Comparison of ENCODE assay signal across 8 cellular contexts in the genomic region with DNA sequence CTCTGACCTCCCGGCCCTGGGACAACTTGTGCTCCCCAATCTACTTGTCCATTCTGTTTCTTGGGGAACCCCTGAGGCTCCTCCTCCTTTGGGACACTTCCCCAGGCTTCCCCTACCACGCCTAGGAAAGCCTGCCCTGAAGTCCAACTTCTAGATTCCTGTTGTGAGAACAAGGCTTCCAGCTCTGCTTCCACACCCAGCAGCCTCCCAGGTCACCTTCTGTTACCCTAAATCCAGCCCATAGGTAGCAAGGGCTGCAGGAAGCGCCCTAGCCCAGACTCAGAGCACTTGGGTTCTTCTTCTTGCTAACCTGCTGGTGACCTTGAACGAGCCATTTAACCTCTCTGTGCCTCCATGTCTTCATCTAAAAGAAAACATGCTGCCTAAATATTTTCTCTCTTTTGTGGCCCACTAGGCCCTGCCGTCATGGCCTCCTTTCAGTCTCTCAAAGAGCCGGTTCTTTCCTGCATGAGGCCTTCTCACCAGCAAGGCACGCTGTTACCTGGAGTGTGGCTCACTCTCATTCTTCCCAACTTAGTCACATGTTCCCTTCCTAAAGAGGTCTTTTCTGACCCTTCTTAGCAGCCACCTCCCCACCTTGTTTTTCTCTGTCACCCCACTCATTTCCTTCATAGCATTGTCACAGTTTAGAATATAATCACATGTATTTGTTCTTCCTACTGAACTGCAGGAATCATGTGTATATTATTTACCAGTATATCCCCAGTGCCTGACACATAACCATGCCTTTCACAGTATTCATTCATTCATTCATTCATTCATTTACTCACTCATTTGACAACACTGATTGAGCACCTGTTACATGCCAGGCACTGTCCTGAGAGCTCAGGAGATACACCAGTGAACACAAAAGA. TPM values are rescaled to one million over a fixed set of nuclear protein-coding genes. Genes with fewer than 3 reads are reported as not detected.
DNase-seq lines count a peak whose midpoint lies in the region; ATAC-seq, FAIRE-seq and TF ChIP-seq lines count a peak whose summit lies in the region.

No MANE protein-coding gene starts in this region.

- peak overlapping the region; percentile 84; the same call in 1 of the 2 replicates for H3K4me2 ChIP-seq in HepG2 (ENCODE audit: low read depth, low read length)

- no peak for TF ChIP-seq RAD21 in HepG2 (CRISPR knock-in tag; IDR thresholded peaks at IDR 0.05)

- 41% methylated on average over 7 of the region's 7 CpGs for WGBS in HepG2 (ENCODE audit: low lambda C conversion rate)
- WGBS in tibial nerve, 2 donors, result 29 to 31% methylated on average over 7 of the region's 7 CpGs

- no peaks in the 10 kb centered on the region for H3K36me3 Mint-ChIP-seq in activated naive CD4-positive, alpha-beta T cell treated with anti-CD3 and anti-CD28 coated beads for 36 hours (ENCODE audit: low read depth)

- FAIRE-seq in HepG2 (lab: Jason Lieb, UNC), result no peak

- no peaks in the 10 kb centered on the region for H3K9me3 Mint-ChIP-seq in activated naive CD4-positive, alpha-beta T cell treated with anti-CD3 and anti-CD28 coated beads for 36 hours

- H4K20me1 ChIP-seq in HepG2 (ENCODE audit: insufficient read depth, low read length), result 0 out of 2 replicates have a peak, but pooled peaks cover 2% of the 10 kb centered on the region

- H3K9me3 ChIP-seq in HepG2 (ENCODE audit: low read length) (no peaks in the 10 kb centered on the region), tibial nerve (no peaks in the 10 kb centered on the region)

- peak overlapping the region in 2 of 3 experiments; percentile 68 to 81; a peak in 2 of 6 replicates for H3K4me3 ChIP-seq in HepG2 (replicated peaks in 1 of 3; ENCODE audit: insufficient read depth in 1 of 3, low read depth in 2 of 3, low read length in 3 of 3)
- peak overlapping the region; percentile 58 to 96 (median 86) for H3K4me3 ChIP-seq in tibial nerve

- TF ChIP-seq POLR2A in HepG2 (IDR thresholded peaks at IDR 0.05; ENCODE audit: insufficient read depth in 1 of 2, low read depth in 2 of 2, low read length in 2 of 2) (no peak), tibial nerve (IDR thresholded peaks at IDR 0.05) (no peak)

- H3K4me1 Mint-ChIP-seq in activated naive CD4-positive, alpha-beta T cell treated with anti-CD3 and anti-CD28 coated beads for 36 hours (ENCODE audit: low read depth), result peaks cover 63% of the 10 kb centered on the region

- no peaks in the 10 kb centered on the region for H3K36me3 ChIP-seq in HepG2 (replicated peaks in 1 of 2; ENCODE audit: control insufficient read depth in 1 of 2, insufficient read depth in 2 of 2, low read length in 2 of 2)
- peaks cover 0 to 18% (median 0%) of the 10 kb centered on the region in 3 donors for H3K36me3 ChIP-seq in tibial nerve

- H3K9ac ChIP-seq in HepG2 (ENCODE audit: insufficient read depth, low read depth, low read length), result no peak overlapping the region; the same call in 1 of the 2 replicates

- in situ Hi-C loops in HepG2 (cut with HindIII; ENCODE audit: extremely low pct_ligation_motif_present, low pct_unique_long_range_greater_than_20kb), result no loop called here

- H3K27me3 ChIP-seq in HepG2 (ENCODE audit: control insufficient read depth in 1 of 2, insufficient read depth in 2 of 2, low read length in 2 of 2), result peaks cover 5 to 60% of the 10 kb centered on the region in 2 experiments; a peak in 4 of 5 replicates
- H3K27me3 ChIP-seq in tibial nerve, result no peaks in the 10 kb centered on the region

- peaks cover 55% of the 10 kb centered on the region for H3K4me1 ChIP-seq in HepG2 (ENCODE audit: insufficient read depth, low read length)
- peaks cover 0 to 65% (median 34%) of the 10 kb centered on the region in 4 donors for H3K4me1 ChIP-seq in tibial nerve

- BruUV-seq in HepG2 (replicated peaks; lab: Mats Ljungman, UMichigan), result no TSS peak

- intact Hi-C loops in activated naive CD4-positive, alpha-beta T cell treated with anti-CD3 and anti-CD28 coated beads for 36 hours (cut with micrococcal nuclease), result loop anchor here (1.0 to 5.0 kb wide), 4 partner anchors 13 to 469 kb away; partner anchors contain the start of genes DEGS1 and TP53BP2
- intact Hi-C loops in HepG2 (cut with micrococcal nuclease; ENCODE audit: unreplicated experiment), result loop anchor here (5.0 kb wide), 1 partner anchor 34 kb away; no protein-coding TSS in a partner anchor

- no peaks in the 10 kb centered on the region for H3K27me3 Mint-ChIP-seq in activated naive CD4-positive, alpha-beta T cell treated with anti-CD3 and anti-CD28 coated beads for 36 hours (ENCODE audit: low read depth)

- no peak for TF ChIP-seq EP300 in HepG2 (IDR thresholded peaks at IDR 0.05; ENCODE audit: low read depth in 2 of 2, low read length in 2 of 2)
- no peak for TF ChIP-seq EP300 in HepG2 (CRISPR knock-in tag; IDR thresholded peaks at IDR 0.05; ENCODE audit: borderline replicate concordance)
- TF ChIP-seq EP300 in tibial nerve (IDR thresholded peaks at IDR 0.05), result no peak

- ATAC-seq in HepG2 (no peak), GM21390 (IDR thresholded peaks at IDR 0.05; ENCODE audit: unreplicated experiment) (no peak)

- peak overlapping the region; percentile 29 for H3K27ac Mint-ChIP-seq in activated naive CD4-positive, alpha-beta T cell treated with anti-CD3 and anti-CD28 coated beads for 36 hours

- POLR2A ChIA-PET in HepG2 (lab: Yijun Ruan, JAX), result no interaction called here

- no peak for TF ChIP-seq CTCF in HepG2 (CRISPR knock-in tag; IDR thresholded peaks at IDR 0.05)
- no peak for TF ChIP-seq CTCF in tibial nerve (IDR thresholded peaks at IDR 0.05)

- no peak overlapping the region for H2AFZ ChIP-seq in HepG2 (ENCODE audit: low read length)

- H3K4me3 Mint-ChIP-seq in activated naive CD4-positive, alpha-beta T cell treated with anti-CD3 and anti-CD28 coated beads for 36 hours, result peak overlapping the region; percentile 75

- H3K27ac ChIP-seq in HepG2 (ENCODE audit: extremely low read length, insufficient read depth, low read length) (no peak overlapping the region), tibial nerve (peak overlapping the region in 3 of 4 donors; percentile 95 to 99 (median 97))

- CTCF ChIA-PET in activated naive CD4-positive, alpha-beta T cell treated with anti-CD3 and anti-CD28 coated beads for 36 hours (lab: Charles Lee), result interaction anchor here (0.6 to 3.9 kb wide), 3 partner anchors 9 to 36 kb away, joined by 3 to 37 read pairs (median 4); no protein-coding TSS in a partner anchor
- CTCF ChIA-PET in HepG2 (lab: Yijun Ruan, JAX; ENCODE audit: low intra/inter-chr PET ratio, low total read pairs), result no interaction called here

- H3K79me2 ChIP-seq in HepG2 (ENCODE audit: insufficient read depth, low read length), result no peaks in the 10 kb centered on the region

- DNase-seq in activated naive CD4-positive, alpha-beta T cell treated with anti-CD3 and anti-CD28 coated beads for 36 hours, result peak; percentile 16
- no peak for DNase-seq in activated naive CD4-positive, alpha-beta T cell treated with Interleukin-2 at 50 U/mL for 16 hours
- DNase-seq in amniotic epithelial cell (ENCODE audit: low read depth) (peak; percentile 51), HepG2 (ENCODE audit: low spot score) (no peak), tibial nerve (ENCODE audit: low spot score in 2 of 2) (no peak), DMS153 (lab: John Stamatoyannopoulos, UW) (no peak), cerebellar nuclear complex (lab: John Stamatoyannopoulos, UW) (no peak)

RNA-seq across cellular contexts. Expression of gene CAPN2, which starts 1.4 kb away (rescaled TPM):
- total RNA-seq in activated naive CD4-positive, alpha-beta T cell treated with anti-CD3 and anti-CD28 coated beads for 36 hours, result 10 to 100 TPM; 17.0 to 19.5 TPM
- 6.2 and 7.8 TPM in 2 replicates for total RNA-seq in HepG2 (2016; rRNA removed; fragmentation: Illumina TruSeq; extraction: Trizol)
- 2.0 and 2.6 TPM in 2 replicates for total RNA-seq in HepG2 (2016; cell fraction: cytosol; rRNA removed; fragmentation: Illumina TruSeq; extraction: Trizol; ENCODE audit: low read depth)
- 6.2 and 7.8 TPM in 2 replicates for total RNA-seq in HepG2 (2016; cell fraction: insoluble cytoplasmic fraction; rRNA removed; fragmentation: Illumina TruSeq; extraction: Trizol)
- 5.4 and 5.5 TPM in 2 replicates for total RNA-seq in HepG2 (2016; cell fraction: membrane; rRNA removed; fragmentation: Illumina TruSeq; extraction: Trizol)
- total RNA-seq in HepG2 (2016; cell fraction: nucleus; rRNA removed; fragmentation: Illumina TruSeq; extraction: Trizol), result 4.8 and 5.3 TPM in 2 replicates
- polyA plus RNA-seq in HepG2 (2011; rRNA removed), result 7.4 and 10.8 TPM in 2 replicates
- polyA plus RNA-seq in HepG2 (2011; cell fraction: cytosol; rRNA removed), result 3.5 and 4.8 TPM in 2 replicates
- polyA plus RNA-seq in HepG2 (2011; cell fraction: nucleus; rRNA removed), result 27.6 and 31.4 TPM in 2 replicates
- 7.0 and 8.4 TPM in 2 replicates for polyA plus RNA-seq in HepG2 (2012)
- polyA plus RNA-seq in HepG2 (2016; cell fraction: cytosol; fragmentation: Illumina TruSeq; extraction: Trizol; ENCODE audit: low read depth), result 2.3 and 2.7 TPM in 2 replicates
- 8.9 and 9.2 TPM in 2 replicates for polyA plus RNA-seq in HepG2 (2016; cell fraction: insoluble cytoplasmic fraction; fragmentation: Illumina TruSeq; extraction: Trizol; ENCODE audit: low read depth)
- 4.9 and 5.3 TPM in 2 replicates for polyA plus RNA-seq in HepG2 (2016; cell fraction: membrane; fragmentation: Illumina TruSeq; extraction: Trizol; ENCODE audit: low read depth)
- 9.2 and 12.8 TPM in 2 replicates for polyA plus RNA-seq in HepG2 (2016; cell fraction: nucleus; fragmentation: Illumina TruSeq; extraction: Trizol; ENCODE audit: insufficient read depth, low read depth)
- polyA minus RNA-seq in HepG2 (2011; rRNA and poly(A)+ RNA removed; ENCODE audit: low replicate concordance), result 5.0 and 63.8 TPM in 2 replicates
- 4.1 and 4.3 TPM in 2 replicates for polyA minus RNA-seq in HepG2 (2011; cell fraction: cytosol; rRNA and poly(A)+ RNA removed)
- polyA minus RNA-seq in HepG2 (2011; cell fraction: nucleus; rRNA and poly(A)+ RNA removed), result 7.7 and 11.3 TPM in 2 replicates
- total RNA-seq in tibial nerve, result 100 to 1,000 TPM; 160 to 207 (median 177) TPM

RNA-seq across cellular contexts. Expression of gene CAPN8, which starts 48.3 kb away (rescaled TPM):
- total RNA-seq in activated naive CD4-positive, alpha-beta T cell treated with anti-CD3 and anti-CD28 coated beads for 36 hours, result not detected
- total RNA-seq in HepG2 (2016; rRNA removed; fragmentation: Illumina TruSeq; extraction: Trizol) (0.20 TPM in 1 of 2 replicates, not detected in the other), tibial nerve (not detected)
- total RNA-seq in HepG2 (2016; cell fraction: cytosol; rRNA removed; fragmentation: Illumina TruSeq; extraction: Trizol; ENCODE audit: low read depth), result not detected in 2 replicates
- total RNA-seq in HepG2 (2016; cell fraction: insoluble cytoplasmic fraction; rRNA removed; fragmentation: Illumina TruSeq; extraction: Trizol), result 0.11 TPM in 1 of 2 replicates, not detected in the other
- total RNA-seq in HepG2 (2016; cell fraction: membrane; rRNA removed; fragmentation: Illumina TruSeq; extraction: Trizol), result not detected in 2 replicates
- total RNA-seq in HepG2 (2016; cell fraction: nucleus; rRNA removed; fragmentation: Illumina TruSeq; extraction: Trizol), result 0.31 TPM in 1 of 2 replicates, not detected in the other
- 0.25 TPM in 2 replicates for polyA plus RNA-seq in HepG2 (2011; rRNA removed)
- polyA plus RNA-seq in HepG2 (2011; cell fraction: cytosol; rRNA removed), result 0.05 TPM in 1 of 2 replicates, not detected in the other
- 1.1 and 2.0 TPM in 2 replicates for polyA plus RNA-seq in HepG2 (2011; cell fraction: nucleus; rRNA removed)
- polyA plus RNA-seq in HepG2 (2012), result 0.47 and 0.49 TPM in 2 replicates
- not detected in 2 replicates for polyA plus RNA-seq in HepG2 (2016; cell fraction: cytosol; fragmentation: Illumina TruSeq; extraction: Trizol; ENCODE audit: low read depth)
- polyA plus RNA-seq in HepG2 (2016; cell fraction: insoluble cytoplasmic fraction; fragmentation: Illumina TruSeq; extraction: Trizol; ENCODE audit: low read depth), result not detected in 2 replicates
- polyA plus RNA-seq in HepG2 (2016; cell fraction: membrane; fragmentation: Illumina TruSeq; extraction: Trizol; ENCODE audit: low read depth), result not detected in 2 replicates
- polyA plus RNA-seq in HepG2 (2016; cell fraction: nucleus; fragmentation: Illumina TruSeq; extraction: Trizol; ENCODE audit: insufficient read depth, low read depth), result 1.4 TPM in 1 of 2 replicates, not detected in the other
- polyA minus RNA-seq in HepG2 (2011; rRNA and poly(A)+ RNA removed; ENCODE audit: low replicate concordance), result 0.58 TPM in 1 of 2 replicates, not detected in the other
- not detected in 2 replicates for polyA minus RNA-seq in HepG2 (2011; cell fraction: cytosol; rRNA and poly(A)+ RNA removed)
- 0.87 and 1.0 TPM in 2 replicates for polyA minus RNA-seq in HepG2 (2011; cell fraction: nucleus; rRNA and poly(A)+ RNA removed)

Comparison
In these comparisons a context has a peak if more than half of its experiments do, and no peak if none do; other contexts are left out.
1. DNase-seq: peak in activated naive CD4-positive, alpha-beta T cell treated with anti-CD3 and anti-CD28 coated beads for 36 hours (single experiment) and amniotic epithelial cell (single experiment); none in activated naive CD4-positive, alpha-beta T cell treated with Interleukin-2 at 50 U/mL for 16 hours (single experiment), HepG2 (single experiment), tibial nerve (0 of 2), DMS153 (single experiment) and cerebellar nuclear complex (0 of 2).
2. RNA of gene CAPN2, which starts 1.4 kb away (total RNA-seq): 160 to 207 TPM in tibial nerve; 17.0 to 19.5 TPM in activated naive CD4-positive, alpha-beta T cell treated with anti-CD3 and anti-CD28 coated beads for 36 hours and 2.0 to 7.8 TPM in HepG2; every median in the first group is over 4 times any median in the second.